In the genomic region with DNA sequence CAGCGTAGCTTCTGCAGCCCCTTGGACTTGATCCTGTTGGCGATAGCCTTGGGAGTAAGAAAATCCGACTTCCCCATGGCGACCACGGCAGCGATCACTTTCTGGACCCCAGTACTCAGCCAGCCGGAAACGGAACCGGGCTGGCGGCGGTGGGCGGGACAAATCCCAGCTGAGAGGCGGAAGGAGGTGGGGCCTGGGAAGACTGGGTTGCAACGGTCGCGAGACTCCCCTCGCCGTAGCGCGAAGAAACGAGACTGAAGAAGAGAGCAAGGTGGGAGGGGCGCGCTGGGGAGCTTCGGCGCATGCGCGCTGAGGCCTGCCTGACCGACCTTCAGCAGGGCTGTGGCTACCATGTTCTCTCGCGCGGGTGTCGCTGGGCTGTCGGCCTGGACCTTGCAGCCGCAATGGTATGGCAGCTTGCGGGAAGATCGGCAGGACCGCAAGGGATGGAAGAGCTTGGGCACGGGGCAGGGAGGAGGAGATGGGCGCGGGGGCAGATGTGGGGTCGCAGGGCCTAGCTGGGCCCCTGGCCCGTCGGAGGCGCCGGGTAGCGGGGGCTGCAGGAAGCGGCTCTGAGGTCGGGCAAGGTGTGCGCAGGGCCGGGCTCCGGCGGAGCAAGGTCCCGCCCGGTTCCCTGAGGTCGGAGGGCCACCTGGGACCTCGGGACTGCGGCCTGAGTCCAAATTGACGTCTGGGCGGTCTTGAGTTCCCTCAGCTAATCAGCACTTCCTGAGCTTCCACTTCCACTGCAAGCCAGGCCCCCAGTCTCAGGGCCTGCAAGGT, we compare ENCODE assay signal across 8 cellular contexts. TPM values are rescaled to one million over a fixed set of nuclear protein-coding genes. Genes with fewer than 3 reads are reported as not detected.
DNase-seq lines count a peak whose midpoint lies in the region; ATAC-seq and TF ChIP-seq lines count a peak whose summit lies in the region.

A gene (plus strand): TSS at position 321 of the 783 bp plus-strand sequence. CDS start 31 bp downstream, at position 352.
A gene with protein sequence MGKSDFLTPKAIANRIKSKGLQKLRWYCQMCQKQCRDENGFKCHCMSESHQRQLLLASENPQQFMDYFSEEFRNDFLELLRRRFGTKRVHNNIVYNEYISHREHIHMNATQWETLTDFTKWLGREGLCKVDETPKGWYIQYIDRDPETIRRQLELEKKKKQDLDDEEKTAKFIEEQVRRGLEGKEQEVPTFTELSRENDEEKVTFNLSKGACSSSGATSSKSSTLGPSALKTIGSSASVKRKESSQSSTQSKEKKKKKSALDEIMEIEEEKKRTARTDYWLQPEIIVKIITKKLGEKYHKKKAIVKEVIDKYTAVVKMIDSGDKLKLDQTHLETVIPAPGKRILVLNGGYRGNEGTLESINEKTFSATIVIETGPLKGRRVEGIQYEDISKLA (minus strand): TSS at position 137 of the 783 bp plus-strand sequence. CDS start 60 bp downstream, at position 77.

- TF ChIP-seq POLR2A in GM19099 (IDR thresholded peaks at IDR 0.05; ENCODE audit: extremely low read depth, insufficient read length, low read depth): peak; percentile 95

- peak; percentile 99 for DNase-seq in Ammon's horn (ENCODE audit: low spot score)
- DNase-seq in NCI-H460 (ENCODE audit: extremely low read depth, low read depth): peak; percentile 92
- DNase-seq in activated CD4-positive, alpha-beta T cell treated with anti-CD3 and anti-CD28 coated beads for 1 hour: peak; percentile 97
- peak; percentile 98 for DNase-seq in choroid plexus epithelial cell (ENCODE audit: low read depth)
- DNase-seq in kidney tubule cell (ENCODE audit: low spot score): peak; percentile 97
- DNase-seq in stimulated activated CD4-positive, alpha-beta T cell treated with anti-CD3 and anti-CD28 coated beads, Interleukin-1b, Interleukin-23, amount 100 ng/mL, for 24 hours (ENCODE audit: low read depth in 4 of 4, low spot score in 1 of 4): peak; percentile 91 to 96 (median 94)

- ATAC-seq in HG03378 (IDR thresholded peaks at IDR 0.05; ENCODE audit: unreplicated experiment): peak; percentile 91

- TF ChIP-seq CTCF in choroid plexus epithelial cell (conservative IDR thresholded peaks at IDR 0.05; ENCODE audit: low read depth, low read length): no peak

- peak within 1 kb of the TSS; percentile 98 for H3K4me3 ChIP-seq in choroid plexus epithelial cell (ENCODE audit: low read depth, low read length)

RNA-seq across cellular contexts. Expression of the first gene that starts in this region (rescaled TPM):
- total RNA-seq in NCI-H460 (2014; rRNA removed; shearing (Covaris generic)): 299 and 327 TPM in 2 replicates
- 218 and 238 TPM in 2 replicates for polyA plus RNA-seq in NCI-H460 (2014; cell fraction: nucleus; rRNA removed)

RNA-seq across cellular contexts. Expression of the second gene that starts in this region (rescaled TPM):
- total RNA-seq in NCI-H460 (2014; rRNA removed; shearing (Covaris generic)): 14.6 and 14.7 TPM in 2 replicates
- polyA plus RNA-seq in NCI-H460 (2014; cell fraction: nucleus; rRNA removed): 3.1 and 7.4 TPM in 2 replicates

Comparison
In these comparisons a context has a peak if more than half of its experiments do, and no peak if none do; other contexts are left out.
1. Peak in every context shown above with its lines: DNase-seq, ATAC-seq and H3K4me3 ChIP-seq.